Comparison of ENCODE assay signal across 8 cellular contexts in genomic region chr10:86755740-86756510, GRCh38.
DNase-seq lines count a peak whose midpoint lies in the region; ATAC-seq lines count a peak whose summit lies in the region.

No MANE protein-coding gene starts in this region.

- peak; percentile 85 for DNase-seq in ACHN
- peak; percentile 82 for DNase-seq in NCI-H2196 (lab: John Stamatoyannopoulos, UW; ENCODE audit: unreplicated experiment)
- DNase-seq in activated CD4-positive, CD25-positive, alpha-beta regulatory T cell (lab: John Stamatoyannopoulos, UW), result peak; percentile 71 to 76 (median 74)
- peak in 56 of 61 donors; percentile 15 to 97 (median 82) for DNase-seq in caudate nucleus (lab: John Stamatoyannopoulos, UW)
- DNase-seq in islet precursor cell, result peak; percentile 96
- peak; percentile 92 for DNase-seq in stimulated activated CD4-positive, alpha-beta T cell treated with anti-CD3 and anti-CD28 coated beads, Interleukin-12 subunit alpha, Interleukin-12 subunit beta, amount 100 ng/mL, for 4 hours

- in situ Hi-C loops in ACHN (cut with HindIII; ENCODE audit: low pct_ligation_motif_present, low pct_unique_long_range_greater_than_20kb, low sequenced_read_pairs), result no loop called here

- peak overlapping the region; percentile 86 for H3K27ac ChIP-seq in caudate nucleus (ENCODE audit: low read depth, low read length)

- ATAC-seq in GM18870 (IDR thresholded peaks at IDR 0.05; ENCODE audit: unreplicated experiment) (peak; percentile 43), HG03097 (IDR thresholded peaks at IDR 0.05; ENCODE audit: low FRiP score, unreplicated experiment) (peak; percentile 92)

Comparison
In these comparisons a context has a peak if more than half of its experiments do, and no peak if none do; other contexts are left out.
1. Peak in every context shown above with its lines: DNase-seq, ATAC-seq and H3K27ac ChIP-seq.